In genomic region chr4:2688281-2688680, GRCh38 we compare ENCODE assay signal across 19 cellular contexts.
DNase-seq lines count a peak whose midpoint lies in the region; ATAC-seq, FAIRE-seq and TF ChIP-seq lines count a peak whose summit lies in the region.
"Had no signal": no experiment of that assay in that cellular context is flagged by ENCODE, and none has a peak within 500 bp of the region (broad histone marks: within the 10 kb centered on the region; RNA-seq: fewer than 3 reads in every experiment).

No MANE protein-coding gene starts in this region.

- TF ChIP-seq EP300 in HepG2 (IDR thresholded peaks at IDR 0.05; ENCODE audit: low read depth in 2 of 2, low read length in 2 of 2) (no peak), HepG2 (CRISPR knock-in tag; IDR thresholded peaks at IDR 0.05; ENCODE audit: borderline replicate concordance) (no peak)

- POLR2A ChIA-PET in HepG2 (lab: Yijun Ruan, JAX) = no interaction called here

- H2AFZ ChIP-seq in HepG2 (ENCODE audit: low read length) = no peak overlapping the region
- H2AFZ ChIP-seq: GM23248 had no signal

- H4K20me1 ChIP-seq in HepG2 (ENCODE audit: insufficient read depth, low read length) = no peaks in the 10 kb centered on the region

- intact Hi-C loops in activated T-helper 1 cell treated with anti-CD3 and anti-CD28 coated beads, Interleukin-12 subunit alpha, Interleukin-12 subunit beta, Interleukin-2, Interleukin-4 antibody, amounts not matched to agents 30 ng/mL and 10 ng/mL and 1 ng/mL, durations not matched to agents 14 hours and 24 hours and 36 hours (cut with micrococcal nuclease) = no loop called here
- intact Hi-C loops in HepG2 (cut with micrococcal nuclease; ENCODE audit: unreplicated experiment) = no loop called here

- ATAC-seq in activated T-cell treated with anti-CD3 and anti-CD28 coated beads, Interleukin-2, amount 50 U/mL, for 72 hours (replicated peaks in 1 of 2) = no peak
- ATAC-seq in HepG2 = no peak; the same call in 2 of the 3 replicates
- ATAC-seq in stimulated activated naive B cell treated with anti-CD40 and anti-IgM and Interleukin-4, amounts not matched to agents 10 μg/mL and 1 μg/mL and 100 μg/mL, for 72 hours (replicated peaks) = no peak
- ATAC-seq: GM12878, Panc1, Right ventricle myocardium inferior had no signal

- CTCF ChIA-PET in HepG2 (lab: Yijun Ruan, JAX; ENCODE audit: low intra/inter-chr PET ratio, low total read pairs) = no interaction called here

- peaks cover 96% of the 10 kb centered on the region for H3K36me3 Mint-ChIP-seq in activated T-cell treated with anti-CD3 and anti-CD28 coated beads, Interleukin-2, amount 50 U/mL, for 24 hours (ENCODE audit: low read depth)
- peaks cover 15 to 36% of the 10 kb centered on the region in 2 donors for H3K36me3 Mint-ChIP-seq in activated T-cell treated with anti-CD3 and anti-CD28 coated beads, Interleukin-2, amount 50 U/mL, for 72 hours (ENCODE audit: insufficient read depth in 2 of 2)
- peaks cover 56% of the 10 kb centered on the region for H3K36me3 Mint-ChIP-seq in activated T-helper 1 cell treated with anti-CD3 and anti-CD28 coated beads, Interleukin-12 subunit alpha, Interleukin-12 subunit beta, Interleukin-2, Interleukin-4 antibody, amounts not matched to agents 30 ng/mL and 10 ng/mL and 1 ng/mL, durations not matched to agents 14 hours and 24 hours and 36 hours (ENCODE audit: low read depth)
- H3K36me3 Mint-ChIP-seq in stimulated activated naive B cell treated with anti-CD40 and anti-IgM and Interleukin-4, amounts not matched to agents 10 μg/mL and 1 μg/mL and 100 μg/mL, for 72 hours = peaks cover 74 to 84% of the 10 kb centered on the region in 2 donors

- no peaks in the 10 kb centered on the region for H3K4me1 ChIP-seq in HepG2 (ENCODE audit: insufficient read depth, low read length)

- no peak overlapping the region for H3K27ac ChIP-seq in HepG2 (ENCODE audit: extremely low read length, insufficient read depth, low read length)
- H3K27ac ChIP-seq: C4-2B, GM23248, HL-60 had no signal

- H3K9ac ChIP-seq in HepG2 (ENCODE audit: insufficient read depth, low read depth, low read length) = no peak overlapping the region
- H3K9ac ChIP-seq: GM23248 had no signal

- no peaks in the 10 kb centered on the region for H3K9me3 ChIP-seq in HepG2 (ENCODE audit: low read length)

- no peak overlapping the region for H3K4me2 ChIP-seq in HepG2 (ENCODE audit: low read depth, low read length)

- H3K79me2 ChIP-seq in HepG2 (ENCODE audit: insufficient read depth, low read length) = no peaks in the 10 kb centered on the region

- H3K27me3 ChIP-seq in HepG2 (ENCODE audit: control insufficient read depth in 1 of 2, insufficient read depth in 2 of 2, low read length in 2 of 2) = no peaks in the 10 kb centered on the region

- in situ Hi-C loops in HepG2 (cut with HindIII; ENCODE audit: extremely low pct_ligation_motif_present, low pct_unique_long_range_greater_than_20kb) = no loop called here

- no peak for TF ChIP-seq CTCF in HepG2 (CRISPR knock-in tag; IDR thresholded peaks at IDR 0.05)

- TF ChIP-seq RAD21 in HepG2 (CRISPR knock-in tag; IDR thresholded peaks at IDR 0.05) = no peak

- no TSS peak for BruUV-seq in HepG2 (replicated peaks; lab: Mats Ljungman, UMichigan)

- TF ChIP-seq POLR2A in HepG2 (IDR thresholded peaks at IDR 0.05; ENCODE audit: insufficient read depth in 1 of 2, low read depth in 2 of 2, low read length in 2 of 2) = no peak

- peaks cover 40% of the 10 kb centered on the region for H3K4me1 Mint-ChIP-seq in activated T-cell treated with anti-CD3 and anti-CD28 coated beads, Interleukin-2, amount 50 U/mL, for 24 hours (ENCODE audit: low read depth)
- peaks cover 45% of the 10 kb centered on the region for H3K4me1 Mint-ChIP-seq in activated T-cell treated with anti-CD3 and anti-CD28 coated beads, Interleukin-2, amount 50 U/mL, for 72 hours (ENCODE audit: low read depth)
- H3K4me1 Mint-ChIP-seq in activated T-helper 1 cell treated with anti-CD3 and anti-CD28 coated beads, Interleukin-12 subunit alpha, Interleukin-12 subunit beta, Interleukin-2, Interleukin-4 antibody, amounts not matched to agents 30 ng/mL and 10 ng/mL and 1 ng/mL, durations not matched to agents 14 hours and 24 hours and 36 hours (ENCODE audit: low read depth) = peaks cover 35% of the 10 kb centered on the region
- peaks cover 33 to 39% of the 10 kb centered on the region in 2 donors for H3K4me1 Mint-ChIP-seq in stimulated activated naive B cell treated with anti-CD40 and anti-IgM and Interleukin-4, amounts not matched to agents 10 μg/mL and 1 μg/mL and 100 μg/mL, for 72 hours

- H3K27me3 Mint-ChIP-seq in activated T-cell treated with anti-CD3 and anti-CD28 coated beads, Interleukin-2, amount 50 U/mL, for 24 hours = no peaks in the 10 kb centered on the region
- no peaks in the 10 kb centered on the region for H3K27me3 Mint-ChIP-seq in activated T-cell treated with anti-CD3 and anti-CD28 coated beads, Interleukin-2, amount 50 U/mL, for 72 hours (ENCODE audit: low read depth)
- no peaks in the 10 kb centered on the region for H3K27me3 Mint-ChIP-seq in activated T-helper 1 cell treated with anti-CD3 and anti-CD28 coated beads, Interleukin-12 subunit alpha, Interleukin-12 subunit beta, Interleukin-2, Interleukin-4 antibody, amounts not matched to agents 30 ng/mL and 10 ng/mL and 1 ng/mL, durations not matched to agents 14 hours and 24 hours and 36 hours (ENCODE audit: insufficient read depth)
- no peaks in the 10 kb centered on the region for H3K27me3 Mint-ChIP-seq in stimulated activated naive B cell treated with anti-CD40 and anti-IgM and Interleukin-4, amounts not matched to agents 10 μg/mL and 1 μg/mL and 100 μg/mL, for 72 hours

- no peaks in the 10 kb centered on the region for H3K9me3 Mint-ChIP-seq in activated T-cell treated with anti-CD3 and anti-CD28 coated beads, Interleukin-2, amount 50 U/mL, for 24 hours
- no peaks in the 10 kb centered on the region for H3K9me3 Mint-ChIP-seq in activated T-cell treated with anti-CD3 and anti-CD28 coated beads, Interleukin-2, amount 50 U/mL, for 72 hours
- H3K9me3 Mint-ChIP-seq in activated T-helper 1 cell treated with anti-CD3 and anti-CD28 coated beads, Interleukin-12 subunit alpha, Interleukin-12 subunit beta, Interleukin-2, Interleukin-4 antibody, amounts not matched to agents 30 ng/mL and 10 ng/mL and 1 ng/mL, durations not matched to agents 14 hours and 24 hours and 36 hours = no peaks in the 10 kb centered on the region
- peaks cover 6 to 7% of the 10 kb centered on the region in 2 donors for H3K9me3 Mint-ChIP-seq in stimulated activated naive B cell treated with anti-CD40 and anti-IgM and Interleukin-4, amounts not matched to agents 10 μg/mL and 1 μg/mL and 100 μg/mL, for 72 hours

- peaks cover 30 to 85% of the 10 kb centered on the region in 2 experiments for H3K36me3 ChIP-seq in HepG2 (replicated peaks in 1 of 2; ENCODE audit: control insufficient read depth in 1 of 2, insufficient read depth in 2 of 2, low read length in 2 of 2)

- H3K27ac Mint-ChIP-seq in activated T-cell treated with anti-CD3 and anti-CD28 coated beads, Interleukin-2, amount 50 U/mL, for 24 hours = peak overlapping the region; percentile 20
- H3K27ac Mint-ChIP-seq in activated T-cell treated with anti-CD3 and anti-CD28 coated beads, Interleukin-2, amount 50 U/mL, for 72 hours = no peak overlapping the region
- peak overlapping the region; percentile 1 for H3K27ac Mint-ChIP-seq in activated T-helper 1 cell treated with anti-CD3 and anti-CD28 coated beads, Interleukin-12 subunit alpha, Interleukin-12 subunit beta, Interleukin-2, Interleukin-4 antibody, amounts not matched to agents 30 ng/mL and 10 ng/mL and 1 ng/mL, durations not matched to agents 14 hours and 24 hours and 36 hours
- peak overlapping the region; percentile 69 for H3K27ac Mint-ChIP-seq in stimulated activated naive B cell treated with anti-CD40 and anti-IgM and Interleukin-4, amounts not matched to agents 10 μg/mL and 1 μg/mL and 100 μg/mL, for 72 hours

- no peak for DNase-seq in activated T-cell treated with anti-CD3 and anti-CD28 coated beads, Interleukin-2, amount 50 U/mL, for 24 hours
- DNase-seq in activated T-cell treated with anti-CD3 and anti-CD28 coated beads, Interleukin-2, amount 50 U/mL, for 72 hours = no peak
- DNase-seq in activated T-helper 1 cell treated with anti-CD3 and anti-CD28 coated beads, Interleukin-12 subunit alpha, Interleukin-12 subunit beta, Interleukin-2, Interleukin-4 antibody, amounts not matched to agents 30 ng/mL and 10 ng/mL and 1 ng/mL, durations not matched to agents 14 hours and 24 hours and 36 hours (ENCODE audit: low spot score) = no peak
- DNase-seq in HepG2 (ENCODE audit: low spot score) = no peak
- no peak for DNase-seq in stimulated activated naive B cell treated with anti-CD40 and anti-IgM and Interleukin-4, amounts not matched to agents 10 μg/mL and 1 μg/mL and 100 μg/mL, for 72 hours
- DNase-seq in activated CD8-positive, alpha-beta memory T cell treated with anti-CD3 and anti-CD28 coated beads for 24 hours = no peak
- DNase-seq in stimulated activated CD4-positive, alpha-beta T cell treated with anti-CD3 and anti-CD28 coated beads, Interleukin-4, amount 100 ng/mL, for 1 hour = no peak
- no peak for DNase-seq in Ammon's horn (ENCODE audit: low spot score)
- DNase-seq: 8988T, DMS79, GM23248, Kasumi-1, NCI-H187 treated with DMSO at 0.1 percent for 48 hours, NCI-H82 had no signal

- 98% methylated on average over 11 of the region's 11 CpGs for WGBS in HepG2 (ENCODE audit: low lambda C conversion rate)

- no peak overlapping the region for H3K4me3 Mint-ChIP-seq in activated T-cell treated with anti-CD3 and anti-CD28 coated beads, Interleukin-2, amount 50 U/mL, for 24 hours
- H3K4me3 Mint-ChIP-seq in activated T-cell treated with anti-CD3 and anti-CD28 coated beads, Interleukin-2, amount 50 U/mL, for 72 hours = no peak overlapping the region
- no peak overlapping the region for H3K4me3 Mint-ChIP-seq in activated T-helper 1 cell treated with anti-CD3 and anti-CD28 coated beads, Interleukin-12 subunit alpha, Interleukin-12 subunit beta, Interleukin-2, Interleukin-4 antibody, amounts not matched to agents 30 ng/mL and 10 ng/mL and 1 ng/mL, durations not matched to agents 14 hours and 24 hours and 36 hours
- H3K4me3 Mint-ChIP-seq in stimulated activated naive B cell treated with anti-CD40 and anti-IgM and Interleukin-4, amounts not matched to agents 10 μg/mL and 1 μg/mL and 100 μg/mL, for 72 hours = no peak overlapping the region

- no peak overlapping the region for H3K4me3 ChIP-seq in HepG2 (replicated peaks in 1 of 3; ENCODE audit: insufficient read depth in 1 of 3, low read depth in 2 of 3, low read length in 3 of 3)
- H3K4me3 ChIP-seq: GM12878, GM23248 had no signal

- no peak for FAIRE-seq in HepG2 (lab: Jason Lieb, UNC)
- FAIRE-seq: GM12878 had no signal

TF ChIP-seq in HepG2, 621 proteins besides CTCF, POLR2A, EP300 and RAD21:
- TF ChIP-seq TSC22D2 (CRISPR knock-in tag; IDR thresholded peaks at IDR 0.05; ENCODE audit: borderline replicate concordance) (no peak), AGO2 (optimal IDR thresholded peaks at IDR 0.05; ENCODE audit: low read depth, low read length) (peak; percentile 26)
TF ChIP-seq in HepG2: peak in this region for 1.
